In genomic region chr12:48936379-48936979, GRCh38 we compare ENCODE assay signal across 8 cellular contexts. TPM values are rescaled to one million over a fixed set of nuclear protein-coding genes. Genes with fewer than 3 reads are reported as not detected.
A peak's percentile ranks its signal among the peaks of the same experiment; 100 is the strongest.
DNase-seq lines count a peak whose midpoint lies in the region; ATAC-seq and TF ChIP-seq lines count a peak whose summit lies in the region.

No MANE protein-coding gene starts in this region.

- H3K27me3 ChIP-seq in liver (ENCODE audit: control insufficient read depth in 4 of 4, insufficient read depth in 4 of 4, low read length in 3 of 4) = no peaks in the 10 kb centered on the region

- DNase-seq in NCI-H2171 treated with DMSO at 0.1 percent for 48 hours (lab: John Stamatoyannopoulos, UW) (peak; percentile 41), cerebellum (ENCODE audit: low spot score) (peak; percentile 79)
- DNase-seq in activated CD4-positive, alpha-beta T cell treated with anti-CD3 and anti-CD28 coated beads for 4 hours = peak; percentile 76 to 89
- DNase-seq in stimulated activated CD4-positive, alpha-beta T cell treated with anti-CD3 and anti-CD28 coated beads, TNF-alpha, amount 100 ng/mL, for 24 hours (ENCODE audit: low read depth in 3 of 3) = peak; percentile 65 to 80 (median 73)

- H3K9me3 ChIP-seq in liver (ENCODE audit: control insufficient read depth in 4 of 4, low read length in 3 of 4) = no peaks in the 10 kb centered on the region

- ATAC-seq in GM19035 (IDR thresholded peaks at IDR 0.05; ENCODE audit: unreplicated experiment) = no peak

- no peak overlapping the region for H3K4me3 ChIP-seq in liver (ENCODE audit: low read depth in 1 of 3, low read length in 3 of 3)

- H3K4me1 ChIP-seq in liver (ENCODE audit: control insufficient read depth in 4 of 4, insufficient read depth in 4 of 4, low read length in 3 of 4) = no peaks in the 10 kb centered on the region

- H3K9ac ChIP-seq in liver (ENCODE audit: low read depth in 1 of 2, low read length in 2 of 2) = no peak overlapping the region

- peak; percentile 99 for TF ChIP-seq CTCF in 22Rv1 (IDR thresholded peaks at IDR 0.05)
- peak; percentile 95 for TF ChIP-seq CTCF in GM12873 (IDR thresholded peaks at IDR 0.05; ENCODE audit: insufficient read depth, low read depth, low read length, missing control alignments)
- peak; percentile 90 for TF ChIP-seq CTCF in liver (IDR thresholded peaks at IDR 0.05; ENCODE audit: low read depth, low read length, missing input control)

- H3K27ac ChIP-seq in 22Rv1 (no peak overlapping the region), liver (ENCODE audit: low read depth in 1 of 2, low read length in 2 of 2) (no peak overlapping the region)

- peaks cover 0 to 49% (median 27%) of the 10 kb centered on the region in 4 donors for H3K36me3 ChIP-seq in liver (ENCODE audit: control insufficient read depth in 4 of 4, insufficient read depth in 3 of 4, low read depth in 1 of 4, low read length in 3 of 4)

- peak; percentile 81 to 87 for TF ChIP-seq RAD21 in liver (IDR thresholded peaks at IDR 0.05)

TF ChIP-seq in liver, 16 proteins besides CTCF, POLR2A, EP300 and RAD21:
- TF ChIP-seq YY1 (IDR thresholded peaks at IDR 0.05) (no peak), TAF1 (conservative IDR thresholded peaks at IDR 0.05) (no peak), MAX (IDR thresholded peaks at IDR 0.05) (no peak), EGR1 (IDR thresholded peaks at IDR 0.05; ENCODE audit: low read depth in 2 of 2) (no peak), RXRA (IDR thresholded peaks at IDR 0.05) (no peak), JUND (IDR thresholded peaks at IDR 0.05) (no peak), SP1 (IDR thresholded peaks at IDR 0.05) (no peak), NR2F2 (IDR thresholded peaks at IDR 0.05) (no peak), GABPA (IDR thresholded peaks at IDR 0.05 in 1 of 2, conservative IDR thresholded peaks at IDR 0.05 in 1 of 2) (no peak), FOXA2 (IDR thresholded peaks at IDR 0.05) (no peak), HNF4A (conservative IDR thresholded peaks at IDR 0.05) (no peak), ZBTB33 (IDR thresholded peaks at IDR 0.05) (no peak), FOXA1 (IDR thresholded peaks at IDR 0.05) (no peak), ATF3 (IDR thresholded peaks at IDR 0.05) (no peak), REST (IDR thresholded peaks at IDR 0.05) (no peak), HNF4G (IDR thresholded peaks at IDR 0.05) (no peak)

RNA-seq across cellular contexts. Expression of gene FKBP11, which starts 11.2 kb away (rescaled TPM):
- 12.7 TPM for total RNA-seq in cerebellum
- 10 to 100 TPM; 28.6 to 37.3 TPM for total RNA-seq in liver
- polyA plus RNA-seq in liver = 100 to 1,000 TPM in 1 of 2 donors, 10 to 100 TPM in 1; 92.5 to 162 TPM

RNA-seq across cellular contexts. Expression of gene ARF3, which starts 20.8 kb away (rescaled TPM):
- total RNA-seq in cerebellum (49.6 TPM), liver (10 to 100 TPM; 17.1 to 21.6 TPM)
- polyA plus RNA-seq in liver = 10 to 100 TPM; 14.1 to 29.5 TPM

RNA-seq across cellular contexts. Expression of gene WNT10B, which starts 35.1 kb away (rescaled TPM):
- total RNA-seq in cerebellum (5.7 TPM), liver (under 1 TPM in 1 of 2 donors, not detected in 1; 0.08 TPM)
- polyA plus RNA-seq in liver = under 1 TPM in 1 of 2 donors, not detected in 1; 0.05 TPM

RNA-seq across cellular contexts. Expression of gene WNT1, which starts 41.6 kb away (rescaled TPM):
- total RNA-seq in cerebellum (not detected), liver (not detected)
- not detected for polyA plus RNA-seq in liver
